ENCODE assay signal across 8 cellular contexts in the genomic region with DNA sequence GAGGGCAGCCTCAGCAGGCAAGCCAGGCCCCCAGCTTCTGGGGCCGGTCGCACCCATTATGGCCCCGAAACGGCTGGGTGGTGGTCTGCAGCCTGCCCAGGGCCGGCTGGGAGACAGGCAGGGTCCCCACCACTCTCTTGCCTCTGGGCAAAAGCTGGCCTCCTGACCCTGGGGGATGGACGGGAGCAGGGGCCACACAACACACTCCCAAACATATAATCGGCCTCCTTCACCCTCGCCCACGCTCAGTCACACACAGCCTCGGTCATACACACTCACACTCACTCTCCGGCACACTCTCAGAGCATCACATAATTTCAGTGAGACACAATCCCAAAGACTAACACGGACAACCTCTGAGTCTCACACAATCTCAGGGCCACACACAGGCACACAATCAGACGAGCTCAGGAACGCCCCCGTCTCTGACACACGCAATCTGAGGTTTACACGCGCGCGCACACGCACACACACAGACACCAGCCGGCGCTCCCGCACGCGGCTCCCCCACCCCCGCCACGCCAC. TPM values are rescaled to one million over a fixed set of nuclear protein-coding genes. Genes with fewer than 3 reads are reported as not detected.
A peak's percentile ranks its signal among the peaks of the same experiment; 100 is the strongest.
DNase-seq lines count a peak whose midpoint lies in the region; ATAC-seq and TF ChIP-seq lines count a peak whose summit lies in the region.

No MANE protein-coding gene starts in this region.

- H3K27ac Mint-ChIP-seq in CD4-positive, alpha-beta T cell = peak overlapping the region; percentile 92
- peak overlapping the region; percentile 80 for H3K27ac Mint-ChIP-seq in MCF 10A (ENCODE audit: low read depth, unreplicated experiment)

- BruUV-seq in MCF 10A (replicated peaks; lab: Mats Ljungman, UMichigan) = TSS peak; percentile 52

- peaks cover 18% of the 10 kb centered on the region for H3K4me1 ChIP-seq in muscle layer of colon (ENCODE audit: insufficient read depth, low read length)

- no peaks in the 10 kb centered on the region for H3K27me3 Mint-ChIP-seq in CD4-positive, alpha-beta T cell
- H3K27me3 Mint-ChIP-seq in MCF 10A (ENCODE audit: insufficient read depth, unreplicated experiment) = no peaks in the 10 kb centered on the region

- H3K9me3 ChIP-seq in CD4-positive, alpha-beta T cell (ENCODE audit: control insufficient read depth, low read length) = no peaks in the 10 kb centered on the region
- no peaks in the 10 kb centered on the region for H3K9me3 ChIP-seq in muscle layer of colon (ENCODE audit: low read length)

- H3K4me1 Mint-ChIP-seq in CD4-positive, alpha-beta T cell (ENCODE audit: low read depth) = peaks cover 21% of the 10 kb centered on the region
- H3K4me1 Mint-ChIP-seq in MCF 10A (ENCODE audit: insufficient read depth, unreplicated experiment) = peaks cover 19% of the 10 kb centered on the region

- no peak for TF ChIP-seq CTCF in CD4-positive, alpha-beta T cell (IDR thresholded peaks at IDR 0.05)
- TF ChIP-seq CTCF in MCF 10A (IDR thresholded peaks at IDR 0.05; ENCODE audit: unreplicated experiment) = no peak

- H3K4me3 ChIP-seq in muscle layer of colon (ENCODE audit: low read depth in 1 of 2, low read length in 2 of 2) = peak overlapping the region; percentile 70 to 83

- intact Hi-C loops in CD4-positive, alpha-beta T cell (cut with DNase I, micrococcal nuclease) = loop anchor here in 1 of 2 experiments (2.0 to 5.0 kb wide), 6 partner anchors 162 to 934 kb away; partner anchors contain the start of genes ALKBH5, COPS3, DRG2 and MPRIP
- intact Hi-C loops in MCF 10A (cut with micrococcal nuclease) = no loop called here

- H3K4me3 Mint-ChIP-seq in CD4-positive, alpha-beta T cell = peak overlapping the region; percentile 89
- H3K4me3 Mint-ChIP-seq in MCF 10A (ENCODE audit: unreplicated experiment) = peak overlapping the region; percentile 82

- H3K9me3 Mint-ChIP-seq in CD4-positive, alpha-beta T cell = no peaks in the 10 kb centered on the region
- H3K9me3 Mint-ChIP-seq in MCF 10A (ENCODE audit: unreplicated experiment) = no peaks in the 10 kb centered on the region

- CTCF ChIA-PET in CD4-positive, alpha-beta T cell (lab: Charles Lee) = interaction anchor here (2.4 to 2.9 kb wide), 2 partner anchors 23 to 94 kb away, joined by 9 to 12 read pairs; partner anchors contain the start of gene RASD1
- CTCF ChIA-PET in MCF 10A (lab: Yijun Ruan, JAX) = interaction anchor here (0.6 to 3.0 kb wide), 11 partner anchors 19 to 241 kb away, joined by 3 to 15 read pairs (median 4); partner anchors contain the start of gene RASD1

- no peaks in the 10 kb centered on the region for H3K27me3 ChIP-seq in CD4-positive, alpha-beta T cell (ENCODE audit: control insufficient read depth, insufficient read depth, low read length)
- H3K27me3 ChIP-seq in muscle layer of colon (ENCODE audit: control insufficient read depth in 1 of 2, insufficient read depth in 2 of 2, low read length in 2 of 2) = no peaks in the 10 kb centered on the region

- H3K36me3 ChIP-seq in muscle layer of colon (ENCODE audit: insufficient read depth, low read length) = no peaks in the 10 kb centered on the region

- peak overlapping the region; percentile 37 for H3K9ac ChIP-seq in muscle layer of colon (ENCODE audit: low read length)

- ATAC-seq in CD4-positive, alpha-beta T cell (ENCODE audit: poor library complexity) = no peak
- ATAC-seq in HG03378 (IDR thresholded peaks at IDR 0.05; ENCODE audit: unreplicated experiment) = peak; percentile 3

- in situ Hi-C loops in ACHN (cut with HindIII; ENCODE audit: low pct_ligation_motif_present, low pct_unique_long_range_greater_than_20kb, low sequenced_read_pairs) = no loop called here

- peak overlapping the region; percentile 85 for H3K27ac ChIP-seq in CD4-positive, alpha-beta T cell (ENCODE audit: low read depth, low read length)
- peak overlapping the region; percentile 81 for H3K27ac ChIP-seq in muscle layer of colon (ENCODE audit: low read depth, low read length)

- peaks cover 4% of the 10 kb centered on the region for H3K36me3 Mint-ChIP-seq in CD4-positive, alpha-beta T cell (ENCODE audit: low read depth)
- H3K36me3 Mint-ChIP-seq in MCF 10A (ENCODE audit: insufficient read depth, unreplicated experiment) = peaks cover 11% of the 10 kb centered on the region

- POLR2A ChIA-PET in CD4-positive, alpha-beta T cell (lab: Charles Lee) = interaction anchor here (0.6 to 1.7 kb wide), 13 partner anchors 10 to 1175 kb away, joined by 3 to 5 read pairs (median 3); partner anchors contain the start of genes ALKBH5, COPS3, DRC3 and DRG2
- POLR2A ChIA-PET in MCF 10A (lab: Yijun Ruan, JAX) = interaction anchor here (0.8 to 1.6 kb wide), 11 partner anchors 10 to 496 kb away, joined by 3 to 8 read pairs (median 3); partner anchors contain the start of gene DRG2

- DNase-seq in CD4-positive, alpha-beta T cell = peak in 2 of 10 experiments; percentile 3 to 84
- no peak for DNase-seq in MCF 10A (ENCODE audit: unreplicated experiment)
- DNase-seq in ACHN = no peak
- no peak for DNase-seq in NCI-H82 (lab: John Stamatoyannopoulos, UW)
- DNase-seq in Kasumi-1 (lab: John Stamatoyannopoulos, UW) = no peak
- DNase-seq in HPDE6-E6E7 (ENCODE audit: extremely low spot score) = no peak

RNA-seq across cellular contexts. Expression of gene PEMT, which starts 0.6 kb away (rescaled TPM):
- total RNA-seq in CD4-positive, alpha-beta T cell = 10 to 100 TPM; 11.4 to 12.0 TPM
- 37.0 and 49.8 TPM in 2 replicates for total RNA-seq in MCF 10A (2022)
